24 cellular contexts compared by ENCODE assay signal in genomic region chr15:83435782-83436181, GRCh38. TPM values are rescaled to one million over a fixed set of nuclear protein-coding genes. Genes with fewer than 3 reads are reported as not detected.
"Had no signal": no experiment of that assay in that cellular context is flagged by ENCODE, and none has a peak within 500 bp of the region (broad histone marks: within the 10 kb centered on the region; RNA-seq: fewer than 3 reads in every experiment).

No MANE protein-coding gene starts in this region.

- H3K36me3 ChIP-seq: brain microvascular endothelial cell, gastrocnemius medialis, heart right ventricle, ovary, thoracic aorta, upper lobe of right lung had no signal

- H3K27me3 ChIP-seq: brain microvascular endothelial cell, dorsolateral prefrontal cortex, ovary had no signal

- H3K9me3 Mint-ChIP-seq: activated CD4-positive, alpha-beta T cell treated with anti-CD3 and anti-CD28 coated beads, Interleukin-2, amount 10 ng/mL, durations not matched to agents 7 days and 5 days; activated naive CD4-positive, alpha-beta T cell treated with anti-CD3 and anti-CD28 coated beads, Interleukin-2, amount 10 ng/mL, durations not matched to agents 7 days and 5 days; activated naive CD8-positive, alpha-beta T cell treated with anti-CD3 and anti-CD28 coated beads, Interleukin-2, amount 50 U/mL, for 24 hours; activated T-cell treated with anti-CD3 and anti-CD28 coated beads, Interleukin-2, amount 50 U/mL, for 4 hours; naive thymus-derived CD4-positive, alpha-beta T cell; stimulated activated naive B cell treated with anti-CD40 and anti-IgM and Interleukin-4, amounts not matched to agents 10 μg/mL and 1 μg/mL and 100 μg/mL, for 72 hours had no signal

- H3K9me3 ChIP-seq: gastrocnemius medialis, heart right ventricle, ovary, thoracic aorta, upper lobe of right lung had no signal

- H3K27ac ChIP-seq: brain microvascular endothelial cell, dorsolateral prefrontal cortex, gastrocnemius medialis, heart right ventricle, ovary, thoracic aorta, upper lobe of right lung had no signal

- ATAC-seq: activated CD8-positive, alpha-beta T cell treated with anti-CD3 and anti-CD28 coated beads, Interleukin-2, amount 10 ng/mL, durations not matched to agents 7 days and 5 days; activated T-cell treated with anti-CD3 and anti-CD28 coated beads, Interleukin-2, amount 50 U/mL, for 4 hours; gastrocnemius medialis; naive thymus-derived CD4-positive, alpha-beta T cell; sciatic nerve had no signal

- FAIRE-seq: colon had no signal

- H3K4me3 Mint-ChIP-seq: activated CD4-positive, alpha-beta T cell treated with anti-CD3 and anti-CD28 coated beads, Interleukin-2, amount 10 ng/mL, durations not matched to agents 7 days and 5 days; activated CD8-positive, alpha-beta T cell treated with anti-CD3 and anti-CD28 coated beads, Interleukin-2, amount 10 ng/mL, durations not matched to agents 7 days and 5 days; activated naive CD4-positive, alpha-beta T cell treated with anti-CD3 and anti-CD28 coated beads, Interleukin-2, amount 10 ng/mL, durations not matched to agents 7 days and 5 days; activated naive CD8-positive, alpha-beta T cell treated with anti-CD3 and anti-CD28 coated beads, Interleukin-2, amount 50 U/mL, for 24 hours; activated T-cell treated with anti-CD3 and anti-CD28 coated beads, Interleukin-2, amount 50 U/mL, for 4 hours; naive thymus-derived CD4-positive, alpha-beta T cell; stimulated activated naive B cell treated with anti-CD40 and anti-IgM and Interleukin-4, amounts not matched to agents 10 μg/mL and 1 μg/mL and 100 μg/mL, for 72 hours had no signal

- H3K4me3 ChIP-seq: dorsolateral prefrontal cortex, gastrocnemius medialis, heart right ventricle, ovary, thoracic aorta, upper lobe of right lung had no signal

- H3K4me1 ChIP-seq: gastrocnemius medialis, heart right ventricle, upper lobe of right lung had no signal

- H3K36me3 Mint-ChIP-seq: activated naive CD4-positive, alpha-beta T cell treated with anti-CD3 and anti-CD28 coated beads, Interleukin-2, amount 10 ng/mL, durations not matched to agents 7 days and 5 days; naive thymus-derived CD4-positive, alpha-beta T cell; stimulated activated naive B cell treated with anti-CD40 and anti-IgM and Interleukin-4, amounts not matched to agents 10 μg/mL and 1 μg/mL and 100 μg/mL, for 72 hours had no signal

- DNase-seq: activated CD4-positive, alpha-beta T cell treated with anti-CD3 and anti-CD28 coated beads, Interleukin-2, amount 10 ng/mL, durations not matched to agents 7 days and 5 days; activated CD8-positive, alpha-beta T cell treated with anti-CD3 and anti-CD28 coated beads, Interleukin-2, amount 10 ng/mL, durations not matched to agents 7 days and 5 days; activated effector memory CD4-positive, alpha-beta T cell treated with Interleukin-2 at 50 U/mL for 16 hours; activated naive CD4-positive, alpha-beta T cell treated with anti-CD3 and anti-CD28 coated beads, Interleukin-2, amount 10 ng/mL, durations not matched to agents 7 days and 5 days; activated naive CD8-positive, alpha-beta T cell treated with anti-CD3 and anti-CD28 coated beads, Interleukin-2, amount 50 U/mL, for 24 hours; activated T-cell treated with anti-CD3 and anti-CD28 coated beads, Interleukin-2, amount 50 U/mL, for 4 hours; aorta; central memory CD4-positive, alpha-beta T cell; dorsolateral prefrontal cortex; gastrocnemius medialis; heart right ventricle; naive thymus-derived CD4-positive, alpha-beta T cell; ovary; stimulated activated CD4-positive, alpha-beta T cell treated with anti-CD3 and anti-CD28 coated beads, Interleukin-4, amount 100 ng/mL, for 4 hours; stimulated activated naive B cell treated with anti-CD40 and anti-IgM and Interleukin-4, amounts not matched to agents 10 μg/mL and 1 μg/mL and 100 μg/mL, for 72 hours; T-helper 1 cell; T-helper 9 cell; upper lobe of right lung had no signal

- H3K4me1 Mint-ChIP-seq: activated CD4-positive, alpha-beta T cell treated with anti-CD3 and anti-CD28 coated beads, Interleukin-2, amount 10 ng/mL, durations not matched to agents 7 days and 5 days; activated naive CD4-positive, alpha-beta T cell treated with anti-CD3 and anti-CD28 coated beads, Interleukin-2, amount 10 ng/mL, durations not matched to agents 7 days and 5 days; activated naive CD8-positive, alpha-beta T cell treated with anti-CD3 and anti-CD28 coated beads, Interleukin-2, amount 50 U/mL, for 24 hours had no signal

- H3K27ac Mint-ChIP-seq: activated CD4-positive, alpha-beta T cell treated with anti-CD3 and anti-CD28 coated beads, Interleukin-2, amount 10 ng/mL, durations not matched to agents 7 days and 5 days; activated CD8-positive, alpha-beta T cell treated with anti-CD3 and anti-CD28 coated beads, Interleukin-2, amount 10 ng/mL, durations not matched to agents 7 days and 5 days; activated naive CD4-positive, alpha-beta T cell treated with anti-CD3 and anti-CD28 coated beads, Interleukin-2, amount 10 ng/mL, durations not matched to agents 7 days and 5 days; activated naive CD8-positive, alpha-beta T cell treated with anti-CD3 and anti-CD28 coated beads, Interleukin-2, amount 50 U/mL, for 24 hours; naive thymus-derived CD4-positive, alpha-beta T cell; stimulated activated naive B cell treated with anti-CD40 and anti-IgM and Interleukin-4, amounts not matched to agents 10 μg/mL and 1 μg/mL and 100 μg/mL, for 72 hours had no signal

RNA-seq across cellular contexts. Expression of gene SH3GL3, which starts 11.4 kb away (rescaled TPM):
- total RNA-seq: activated CD4-positive, alpha-beta T cell treated with anti-CD3 and anti-CD28 coated beads, Interleukin-2, amount 10 ng/mL, durations not matched to agents 7 days and 5 days; activated CD8-positive, alpha-beta T cell treated with anti-CD3 and anti-CD28 coated beads, Interleukin-2, amount 10 ng/mL, durations not matched to agents 7 days and 5 days; activated T-cell treated with anti-CD3 and anti-CD28 coated beads, Interleukin-2, amount 50 U/mL, for 4 hours; gastrocnemius medialis; mucosa of gallbladder; naive thymus-derived CD4-positive, alpha-beta T cell had no signal
- polyA plus RNA-seq: aorta; heart right ventricle; liver; naive thymus-derived CD4-positive, alpha-beta T cell had no signal
